In genomic region chr6:155314773-155315515, GRCh38 we compare ENCODE assay signal across 8 cellular contexts. TPM values are rescaled to one million over a fixed set of nuclear protein-coding genes. Genes with fewer than 3 reads are reported as not detected.
DNase-seq lines count a peak whose midpoint lies in the region; ATAC-seq, FAIRE-seq and TF ChIP-seq lines count a peak whose summit lies in the region.

No MANE protein-coding gene starts in this region.

- H4K20me1 ChIP-seq in SU-DHL-6 (ENCODE audit: low read depth, low read length), result no peaks in the 10 kb centered on the region

- no peak for FAIRE-seq in kidney (lab: Jason Lieb, UNC)

- H3K36me3 ChIP-seq in SU-DHL-6 (ENCODE audit: low read length) (peaks cover 21% of the 10 kb centered on the region; the same call in 1 of the 2 replicates), kidney (ENCODE audit: control insufficient read depth in 1 of 2, insufficient read depth in 2 of 2, low read length in 2 of 2) (peaks cover 2 to 4% of the 10 kb centered on the region in 2 donors)

- H3K27ac Mint-ChIP-seq in activated CD8-positive, alpha-beta memory T cell treated with anti-CD3 and anti-CD28 coated beads, Interleukin-2, amount 10 ng/mL, durations not matched to agents 7 days and 5 days, result peak overlapping the region; percentile 92

- H3K9ac ChIP-seq in SU-DHL-6 (ENCODE audit: low read length) (peak overlapping the region; percentile 59), kidney (ENCODE audit: low read length in 2 of 2) (peak overlapping the region; percentile 68 to 96)

- H3K9me3 ChIP-seq in SU-DHL-6 (ENCODE audit: insufficient read depth, low read length), result no peaks in the 10 kb centered on the region
- H3K9me3 ChIP-seq in kidney (ENCODE audit: control insufficient read depth in 1 of 2, low read length in 2 of 2), result no peaks in the 10 kb centered on the region

- peaks cover 6% of the 10 kb centered on the region for H3K27me3 Mint-ChIP-seq in activated CD8-positive, alpha-beta memory T cell treated with anti-CD3 and anti-CD28 coated beads, Interleukin-2, amount 10 ng/mL, durations not matched to agents 7 days and 5 days

- no peaks in the 10 kb centered on the region for H3K4me1 ChIP-seq in kidney (ENCODE audit: control insufficient read depth in 1 of 2, insufficient read depth in 1 of 2, low read depth in 1 of 2, low read length in 2 of 2)

- peak overlapping the region; percentile 29 for H2AFZ ChIP-seq in SU-DHL-6 (ENCODE audit: low read depth, low read length, severe bottlenecking)

- H3K9me3 Mint-ChIP-seq in activated CD8-positive, alpha-beta memory T cell treated with anti-CD3 and anti-CD28 coated beads, Interleukin-2, amount 10 ng/mL, durations not matched to agents 7 days and 5 days (ENCODE audit: low read depth), result no peaks in the 10 kb centered on the region

- peak overlapping the region; percentile 60 for H3K4me3 ChIP-seq in SU-DHL-6 (ENCODE audit: insufficient read depth, low read length, poor library complexity, severe bottlenecking)
- H3K4me3 ChIP-seq in cardiac fibroblast (replicated peaks in 1 of 2; ENCODE audit: low read depth in 2 of 2, low read length in 2 of 2), result peak overlapping the region; percentile 55 to 96
- peak overlapping the region; percentile 94 to 99 for H3K4me3 ChIP-seq in kidney (ENCODE audit: low read length in 2 of 2)

- peak overlapping the region; percentile 95 for H3K4me2 ChIP-seq in SU-DHL-6 (ENCODE audit: low read depth, low read length, poor library complexity, severe bottlenecking)

- no peaks in the 10 kb centered on the region for H3K27me3 ChIP-seq in SU-DHL-6 (ENCODE audit: low read length)

- H3K4me1 Mint-ChIP-seq in activated CD8-positive, alpha-beta memory T cell treated with anti-CD3 and anti-CD28 coated beads, Interleukin-2, amount 10 ng/mL, durations not matched to agents 7 days and 5 days, result peaks cover 46% of the 10 kb centered on the region

- peaks cover 40% of the 10 kb centered on the region for H3K79me2 ChIP-seq in SU-DHL-6 (ENCODE audit: insufficient read depth, low read length)

- peaks cover 29% of the 10 kb centered on the region for H3F3A ChIP-seq in SU-DHL-6 (ENCODE audit: insufficient read depth)

- H3K4me3 Mint-ChIP-seq in activated CD8-positive, alpha-beta memory T cell treated with anti-CD3 and anti-CD28 coated beads, Interleukin-2, amount 10 ng/mL, durations not matched to agents 7 days and 5 days, result peak overlapping the region; percentile 99

- CTCF ChIA-PET in activated CD8-positive, alpha-beta memory T cell treated with anti-CD3 and anti-CD28 coated beads, Interleukin-2, amount 10 ng/mL, durations not matched to agents 7 days and 5 days (lab: Charles Lee), result interaction anchor here (0.7 to 6.0 kb wide), 8 partner anchors 8 to 1900 kb away, joined by 3 to 45 read pairs (median 4); no protein-coding TSS in a partner anchor

- H3K36me3 Mint-ChIP-seq in activated CD8-positive, alpha-beta memory T cell treated with anti-CD3 and anti-CD28 coated beads, Interleukin-2, amount 10 ng/mL, durations not matched to agents 7 days and 5 days, result peaks cover 25% of the 10 kb centered on the region

- peak; percentile 54 for ATAC-seq in activated CD8-positive, alpha-beta memory T cell treated with anti-CD3 and anti-CD28 coated beads, Interleukin-2, amount 10 ng/mL, durations not matched to agents 7 days and 5 days
- ATAC-seq in HG02678 (IDR thresholded peaks at IDR 0.05; ENCODE audit: unreplicated experiment), result peak; percentile 50

- peak; percentile 87 for DNase-seq in activated CD8-positive, alpha-beta memory T cell treated with anti-CD3 and anti-CD28 coated beads, Interleukin-2, amount 10 ng/mL, durations not matched to agents 7 days and 5 days
- DNase-seq in activated CD8-positive, alpha-beta memory T cell treated with anti-CD3 and anti-CD28 coated beads for 24 hours, result no peak
- DNase-seq in NCI-H1092 (lab: John Stamatoyannopoulos, UW), result peak; percentile 71
- peak; percentile 93 to 94 for DNase-seq in cardiac fibroblast (ENCODE audit: low read depth in 2 of 2)
- DNase-seq in kidney, result no peak
- peak; percentile 45 to 50 for DNase-seq in stimulated activated CD4-positive, alpha-beta T cell treated with anti-CD3 and anti-CD28 coated beads, Interleukin-2, amount 100 ng/mL, for 48 hours

- H3K9me2 ChIP-seq in SU-DHL-6 (replicated peaks; ENCODE audit: insufficient read depth, low read length), result no peaks in the 10 kb centered on the region

- intact Hi-C loops in kidney (cut with DNase I), result no loop called here

- H3K27ac ChIP-seq in SU-DHL-6 (ENCODE audit: low read depth, low read length) (peak overlapping the region; percentile 92), kidney (ENCODE audit: low read depth in 2 of 2, low read length in 2 of 2) (peak overlapping the region; percentile 53 to 94)

- TF ChIP-seq CTCF in SU-DHL-6 (IDR thresholded peaks at IDR 0.05; ENCODE audit: insufficient read depth, low read length, poor library complexity, severe bottlenecking), result no peak
- TF ChIP-seq CTCF in cardiac fibroblast (IDR thresholded peaks at IDR 0.05; ENCODE audit: low read depth, low read length), result no peak
- TF ChIP-seq CTCF in kidney (IDR thresholded peaks at IDR 0.05; ENCODE audit: borderline replicate concordance, extremely low read depth, insufficient read depth), result no peak

RNA-seq across cellular contexts. Expression of gene TFB1M, which starts 0.7 kb away (rescaled TPM):
- total RNA-seq in activated CD8-positive, alpha-beta memory T cell treated with anti-CD3 and anti-CD28 coated beads, Interleukin-2, amount 10 ng/mL, durations not matched to agents 7 days and 5 days, result 10 to 100 TPM; 33.6 to 35.5 TPM
- total RNA-seq in kidney, result 28.1 TPM
- 16.3 TPM for polyA plus RNA-seq in kidney (ENCODE audit: insufficient read depth, low read depth, low replicate concordance)

RNA-seq across cellular contexts. Expression of gene CLDN20, which starts 51.1 kb away (rescaled TPM):
- not detected for total RNA-seq in activated CD8-positive, alpha-beta memory T cell treated with anti-CD3 and anti-CD28 coated beads, Interleukin-2, amount 10 ng/mL, durations not matched to agents 7 days and 5 days
- not detected for total RNA-seq in kidney
- 0.77 TPM for polyA plus RNA-seq in kidney (ENCODE audit: insufficient read depth, low read depth, low replicate concordance)

Comparison
In these comparisons a context has a peak if more than half of its experiments do, and no peak if none do; other contexts are left out.
1. DNase-seq: peak in activated CD8-positive, alpha-beta memory T cell treated with anti-CD3 and anti-CD28 coated beads, Interleukin-2, amount 10 ng/mL, durations not matched to agents 7 days and 5 days (single experiment), NCI-H1092 (single experiment), cardiac fibroblast (2 of 2) and stimulated activated CD4-positive, alpha-beta T cell treated with anti-CD3 and anti-CD28 coated beads, Interleukin-2, amount 100 ng/mL, for 48 hours (2 of 2); none in activated CD8-positive, alpha-beta memory T cell treated with anti-CD3 and anti-CD28 coated beads for 24 hours (single experiment) and kidney (single experiment).
2. Peak in every context shown above with its lines, with median percentiles within 50 percentile points of each other: H3K4me3 ChIP-seq.